In the genomic region with DNA sequence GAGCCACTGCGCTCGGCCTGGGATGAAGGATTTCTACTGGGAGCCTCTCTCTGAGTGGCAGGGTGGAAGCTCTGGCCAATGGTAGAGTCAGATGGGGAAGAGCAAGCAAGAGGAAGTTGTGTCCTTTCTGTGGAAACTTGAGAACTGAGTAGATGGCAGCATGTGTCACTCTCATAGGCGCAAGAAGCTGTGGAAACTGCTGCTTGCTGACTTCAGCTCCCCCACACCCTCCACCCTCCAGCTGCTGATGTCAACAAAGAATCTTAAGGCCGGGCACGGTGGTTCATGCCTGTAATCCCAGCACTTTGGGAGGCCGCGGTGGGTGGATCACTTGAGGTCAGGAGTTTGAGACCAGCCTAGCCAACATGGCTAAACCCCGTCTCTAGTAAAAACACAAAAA, we compare ENCODE assay signal across 8 cellular contexts. TPM values are rescaled to one million over a fixed set of nuclear protein-coding genes. Genes with fewer than 3 reads are reported as not detected.
DNase-seq lines count a peak whose midpoint lies in the region; ATAC-seq and TF ChIP-seq lines count a peak whose summit lies in the region.
"Had no signal": no experiment of that assay in that cellular context is flagged by ENCODE, and none has a peak within 500 bp of the region (broad histone marks: within the 10 kb centered on the region; RNA-seq: fewer than 3 reads in every experiment).

No MANE protein-coding gene starts in this region.

- H4K5ac ChIP-seq in IMR-90 (ENCODE audit: low read depth, low read length), result no peak overlapping the region

- H3K27me3 Mint-ChIP-seq in activated CD4-positive, alpha-beta T cell treated with anti-CD3 and anti-CD28 coated beads, Interleukin-2, amount 10 ng/mL, durations not matched to agents 24 days and 14 days, result no peaks in the 10 kb centered on the region
- H3K27me3 Mint-ChIP-seq in glutamatergic neuron (ENCODE audit: unreplicated experiment), result peaks cover 3% of the 10 kb centered on the region

- 71% methylated on average over 4 of the region's 8 CpGs; no CpG with 5 or more reads in 1 of the 2 experiments for WGBS in IMR-90 (ENCODE audit: extremely low coverage in 2 of 2, insufficient read length in 1 of 2), 2 experiments

- H3K27ac Mint-ChIP-seq in activated CD4-positive, alpha-beta T cell treated with anti-CD3 and anti-CD28 coated beads, Interleukin-2, amount 10 ng/mL, durations not matched to agents 24 days and 14 days, result peak overlapping the region; percentile 82
- no peak overlapping the region for H3K27ac Mint-ChIP-seq in glutamatergic neuron (ENCODE audit: unreplicated experiment)

- no peaks in the 10 kb centered on the region for H3K36me3 ChIP-seq in IMR-90 (ENCODE audit: control insufficient read depth, insufficient read depth, low read length)

- H3K4me3 Mint-ChIP-seq in activated CD4-positive, alpha-beta T cell treated with anti-CD3 and anti-CD28 coated beads, Interleukin-2, amount 10 ng/mL, durations not matched to agents 24 days and 14 days, result peak overlapping the region; percentile 33
- no peak overlapping the region for H3K4me3 Mint-ChIP-seq in glutamatergic neuron (ENCODE audit: unreplicated experiment)

- in situ Hi-C loops in IMR-90 (cut with MboI; ENCODE audit: low sequenced_read_pairs), result no loop called here

- peaks cover 13% of the 10 kb centered on the region for H3K4me1 ChIP-seq in IMR-90 (ENCODE audit: control insufficient read depth, insufficient read depth, low read length)

- no peak for TF ChIP-seq RAD21 in IMR-90 (IDR thresholded peaks at IDR 0.05; ENCODE audit: low read length)

- H2AFZ ChIP-seq in IMR-90 (replicated peaks; ENCODE audit: low read length, poor library complexity), result peak overlapping the region; percentile 28

- no peak overlapping the region for H3K14ac ChIP-seq in IMR-90 (replicated peaks; ENCODE audit: low read depth, low read length)

- no peak for TF ChIP-seq CTCF in IMR-90 (conservative IDR thresholded peaks at IDR 0.05; ENCODE audit: low read depth, low read length)
- no peak for TF ChIP-seq CTCF in glutamatergic neuron (IDR thresholded peaks at IDR 0.05; ENCODE audit: partially characterized antibody, unreplicated experiment)

- peak overlapping the region in 1 of 2 experiments; percentile 66; a peak in 2 of 4 replicates for H4K8ac ChIP-seq in IMR-90 (ENCODE audit: low read depth in 2 of 2, low read length in 2 of 2)

- dilution Hi-C loops in IMR-90 (cut with HindIII; ENCODE audit: low sequenced_read_pairs, unreplicated experiment), result no loop called here

- ATAC-seq in IMR-90 (ENCODE audit: low read depth), result peak; percentile 71
- peak; percentile 74 for ATAC-seq in left ventricle myocardium superior
- ATAC-seq in GM21825 (IDR thresholded peaks at IDR 0.05; ENCODE audit: unreplicated experiment), result no peak

- BruUV-seq in IMR-90 (replicated peaks; lab: Mats Ljungman, UMichigan), result no TSS peak

- no peak overlapping the region for H3K27ac ChIP-seq in IMR-90 (ENCODE audit: insufficient read depth, low read length)

- H3K4me2 ChIP-seq in IMR-90 (ENCODE audit: low read depth, low read length), result no peak overlapping the region

- no peak overlapping the region for H3K23ac ChIP-seq in IMR-90 (ENCODE audit: low read depth, low read length)

- H3K27me3 ChIP-seq in IMR-90 (ENCODE audit: control insufficient read depth, insufficient read depth, low read length), result no peaks in the 10 kb centered on the region

- no peaks in the 10 kb centered on the region for H3K36me3 Mint-ChIP-seq in activated CD4-positive, alpha-beta T cell treated with anti-CD3 and anti-CD28 coated beads, Interleukin-2, amount 10 ng/mL, durations not matched to agents 24 days and 14 days (ENCODE audit: low read depth)
- no peaks in the 10 kb centered on the region for H3K36me3 Mint-ChIP-seq in glutamatergic neuron (ENCODE audit: unreplicated experiment)

- H3K4me3 ChIP-seq in IMR-90 (ENCODE audit: insufficient read depth, low read depth, low read length), result no peak overlapping the region

- CTCF ChIA-PET in IMR-90 (lab: Yijun Ruan, JAX), result no interaction called here

- no peak overlapping the region for H4K91ac ChIP-seq in IMR-90 (ENCODE audit: insufficient read depth, low read depth, low read length)

- no peaks in the 10 kb centered on the region for H3K9me3 ChIP-seq in IMR-90 (ENCODE audit: control insufficient read depth, insufficient read depth, low read length)

- peaks cover 8% of the 10 kb centered on the region; the same call in 1 of the 2 replicates for H3K9me1 ChIP-seq in IMR-90 (ENCODE audit: insufficient read depth, low read length)

- H2BK15ac ChIP-seq in IMR-90 (ENCODE audit: low read depth, low read length), result 0 out of 3 replicates have a peak overlapping the region, but pooled peaks have one; percentile 2

- H2BK20ac ChIP-seq in IMR-90 (ENCODE audit: low read depth, low read length), result no peak overlapping the region

- POLR2A ChIA-PET in IMR-90 (lab: Charles Lee; ENCODE audit: unreplicated experiment), result interaction anchor here (0.5 kb wide), 1 partner anchor 23 kb away, joined by 11 read pairs; no protein-coding TSS in a partner anchor

- H4K20me1 ChIP-seq in IMR-90 (ENCODE audit: insufficient read depth, low read length), result no peaks in the 10 kb centered on the region

- peaks cover 61% of the 10 kb centered on the region for H3K4me1 Mint-ChIP-seq in activated CD4-positive, alpha-beta T cell treated with anti-CD3 and anti-CD28 coated beads, Interleukin-2, amount 10 ng/mL, durations not matched to agents 24 days and 14 days
- no peaks in the 10 kb centered on the region for H3K4me1 Mint-ChIP-seq in glutamatergic neuron (ENCODE audit: low read depth, unreplicated experiment)

- intact Hi-C loops in IMR-90 (cut with micrococcal nuclease) (loop anchor here (5.0 kb wide), 1 partner anchor 36 kb away; no protein-coding TSS in a partner anchor), left ventricle myocardium superior (cut with micrococcal nuclease) (no loop called here)
- intact Hi-C loops in activated CD4-positive, alpha-beta T cell treated with anti-CD3 and anti-CD28 coated beads, Interleukin-2, amount 10 ng/mL, durations not matched to agents 24 days and 14 days (cut with micrococcal nuclease), result loop anchor here (5.0 kb wide), 1 partner anchor 174 kb away; the partner anchor contains the start of gene HKDC1

- H2BK5ac ChIP-seq in IMR-90 (ENCODE audit: low read depth, low read length, poor library complexity, severe bottlenecking), result no peak overlapping the region

- TF ChIP-seq POLR2A in IMR-90 (IDR thresholded peaks at IDR 0.05; ENCODE audit: low read depth, low read length), result no peak

- no peaks in the 10 kb centered on the region for H3K79me1 ChIP-seq in IMR-90 (ENCODE audit: low read depth in 1 of 2, low read length in 2 of 2)

- H2AK9ac ChIP-seq in IMR-90 (replicated peaks; ENCODE audit: low read depth, low read length, poor library complexity), result no peak overlapping the region

- H2AK5ac ChIP-seq in IMR-90 (ENCODE audit: low read depth, low read length), result no peak overlapping the region

- no peak overlapping the region for H2BK120ac ChIP-seq in IMR-90 (ENCODE audit: low read depth, low read length)

- H3K4ac ChIP-seq in IMR-90 (ENCODE audit: low read depth, low read length), result no peak overlapping the region

- H3K9me3 Mint-ChIP-seq in activated CD4-positive, alpha-beta T cell treated with anti-CD3 and anti-CD28 coated beads, Interleukin-2, amount 10 ng/mL, durations not matched to agents 24 days and 14 days, result no peaks in the 10 kb centered on the region
- H3K9me3 Mint-ChIP-seq in glutamatergic neuron (ENCODE audit: unreplicated experiment), result no peaks in the 10 kb centered on the region

- no peak overlapping the region for H3K9ac ChIP-seq in IMR-90 (ENCODE audit: low read depth, low read length)

- no peak overlapping the region for H3K18ac ChIP-seq in IMR-90 (ENCODE audit: low read depth, low read length)

- H3K56ac ChIP-seq in IMR-90 (ENCODE audit: extremely low read depth, insufficient read depth, low read length), result no peak overlapping the region

- DNase-seq in IMR-90, result peak; percentile 76
- DNase-seq in activated CD4-positive, alpha-beta T cell treated with anti-CD3 and anti-CD28 coated beads, Interleukin-2, amount 10 ng/mL, durations not matched to agents 24 days and 14 days, result peak; percentile 76
- peak; percentile 55 for DNase-seq in left ventricle myocardium superior
- DNase-seq in stimulated activated CD8-positive, alpha-beta memory T cell treated with anti-CD3 and anti-CD28 coated beads, Interleukin-4, amount 100 ng/mL, for 48 hours, result peak; percentile 71
- no peak for DNase-seq in NCI-H187 (lab: John Stamatoyannopoulos, UW)
- no peak for DNase-seq in glutamatergic neuron
- DNase-seq: cerebellar nuclear complex had no signal

TF ChIP-seq in IMR-90, 13 proteins besides CTCF, POLR2A, EP300 and RAD21 (continues in another document):
- TF ChIP-seq RCOR1 (IDR thresholded peaks at IDR 0.05; ENCODE audit: insufficient replicate concordance, low read length) (no peak), CEBPB (IDR thresholded peaks at IDR 0.05; ENCODE audit: low read depth, low read length) (no peak), MAFK (IDR thresholded peaks at IDR 0.05; ENCODE audit: low read depth, low read length) (no peak), BHLHE40 (IDR thresholded peaks at IDR 0.05; ENCODE audit: low read depth, low read length) (no peak), USF2 (IDR thresholded peaks at IDR 0.05; ENCODE audit: low read depth, low read length) (no peak)

RNA-seq across cellular contexts. Expression of gene SRGN, which starts 39.8 kb away (rescaled TPM):
- total RNA-seq in IMR-90 (2012; rRNA removed) (41.4 and 46.4 TPM in 2 replicates), left ventricle myocardium superior (42.8 TPM), glutamatergic neuron (ENCODE audit: unreplicated experiment) (not detected)
- polyA plus RNA-seq in IMR-90 (2012; rRNA removed), result 29.8 and 33.3 TPM in 2 replicates
- 12.4 and 25.7 TPM in 2 replicates for polyA plus RNA-seq in IMR-90 (2012; cell fraction: cytosol; rRNA removed)
- polyA plus RNA-seq in IMR-90 (2012; cell fraction: nucleus; rRNA removed; ENCODE audit: low replicate concordance), result 2.0 and 10.7 TPM in 2 replicates
- total RNA-seq in activated CD4-positive, alpha-beta T cell treated with anti-CD3 and anti-CD28 coated beads, Interleukin-2, amount 10 ng/mL, durations not matched to agents 24 days and 14 days, result 996 and 999 TPM in 2 replicates

RNA-seq across cellular contexts. Expression of gene KIFBP, which starts 59.5 kb away (rescaled TPM):
- total RNA-seq in IMR-90 (2012; rRNA removed) (51.3 and 67.2 TPM in 2 replicates), left ventricle myocardium superior (50.5 TPM), glutamatergic neuron (ENCODE audit: unreplicated experiment) (45.3 TPM)
- polyA plus RNA-seq in IMR-90 (2012; rRNA removed), result 29.6 and 30.6 TPM in 2 replicates
- polyA plus RNA-seq in IMR-90 (2012; cell fraction: cytosol; rRNA removed), result 13.5 and 22.6 TPM in 2 replicates
- 10.2 and 28.6 TPM in 2 replicates for polyA plus RNA-seq in IMR-90 (2012; cell fraction: nucleus; rRNA removed; ENCODE audit: low replicate concordance)
- total RNA-seq in activated CD4-positive, alpha-beta T cell treated with anti-CD3 and anti-CD28 coated beads, Interleukin-2, amount 10 ng/mL, durations not matched to agents 24 days and 14 days, result 15.0 TPM in 2 replicates

Comparison
In these comparisons a context has a peak if more than half of its experiments do, and no peak if none do; other contexts are left out.
1. DNase-seq: peak in IMR-90 (single experiment), activated CD4-positive, alpha-beta T cell treated with anti-CD3 and anti-CD28 coated beads, Interleukin-2, amount 10 ng/mL, durations not matched to agents 24 days and 14 days (single experiment), left ventricle myocardium superior (single experiment) and stimulated activated CD8-positive, alpha-beta memory T cell treated with anti-CD3 and anti-CD28 coated beads, Interleukin-4, amount 100 ng/mL, for 48 hours (single experiment); none in NCI-H187 (0 of 2) and glutamatergic neuron (single experiment).
2. RNA of gene SRGN, which starts 39.8 kb away (total RNA-seq): 996 to 999 TPM in activated CD4-positive, alpha-beta T cell treated with anti-CD3 and anti-CD28 coated beads, Interleukin-2, amount 10 ng/mL, durations not matched to agents 24 days and 14 days, 42.8 TPM in left ventricle myocardium superior (single experiment) and 41.4 to 46.4 TPM in IMR-90; not detected in glutamatergic neuron (single experiment); every median in the first group is over 10 times any median in the second.